ENCODE assay signal across 15 cellular contexts in the genomic region with DNA sequence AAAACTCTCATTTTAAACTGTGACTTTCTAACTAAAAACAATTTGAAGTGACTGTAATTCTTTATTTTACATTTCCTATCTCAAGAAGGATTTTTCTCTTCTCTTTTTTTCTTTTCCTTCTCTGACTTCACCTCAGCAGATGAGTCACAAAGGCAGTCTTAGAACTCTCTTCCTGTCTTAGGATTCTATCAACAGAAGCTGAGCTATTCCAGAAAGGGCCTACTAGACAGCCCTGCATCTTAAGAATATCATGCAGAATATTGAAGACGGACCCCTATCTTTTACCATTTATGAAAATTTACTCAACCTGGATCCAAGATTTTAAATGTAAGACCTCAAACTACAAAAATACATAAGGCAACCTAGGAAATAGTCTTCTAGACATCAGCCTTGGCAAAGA.
DNase-seq lines count a peak whose midpoint lies in the region; ATAC-seq and TF ChIP-seq lines count a peak whose summit lies in the region.
"Had no signal": no experiment of that assay in that cellular context is flagged by ENCODE, and none has a peak within 500 bp of the region (broad histone marks: within the 10 kb centered on the region; RNA-seq: fewer than 3 reads in every experiment).

No MANE protein-coding gene starts in this region.

- H3K4me3 ChIP-seq in RWPE2 (ENCODE audit: severe bottlenecking) (no peak overlapping the region), fibroblast of lung (replicated peaks in 1 of 4; ENCODE audit: control extremely low read depth in 1 of 4, insufficient read depth in 1 of 4, low read depth in 3 of 4, low read length in 4 of 4) (no peak overlapping the region), smooth muscle cell (no peak overlapping the region)
- H3K4me3 ChIP-seq: gastroesophageal sphincter, HAP-1, thyroid gland had no signal

- H3K79me2 ChIP-seq in fibroblast of lung (ENCODE audit: control insufficient read depth, insufficient read depth, low read length) (no peaks in the 10 kb centered on the region), smooth muscle cell (ENCODE audit: low read depth) (no peaks in the 10 kb centered on the region)

- H3K27ac ChIP-seq in RWPE2 (ENCODE audit: poor library complexity, severe bottlenecking) (peak overlapping the region; percentile 77), fibroblast of lung (ENCODE audit: insufficient read depth, low read length) (no peak overlapping the region), smooth muscle cell (ENCODE audit: low read depth) (peak overlapping the region; percentile 93)
- H3K27ac ChIP-seq: gastroesophageal sphincter, thyroid gland had no signal

- no peaks in the 10 kb centered on the region for H3K4me1 Mint-ChIP-seq in activated T-cell treated with anti-CD3 and anti-CD28 coated beads, Interleukin-2, amount 50 U/mL, for 24 hours (ENCODE audit: low read depth)
- H3K4me1 Mint-ChIP-seq: activated naive CD4-positive, alpha-beta T cell treated with anti-CD3 and anti-CD28 coated beads, Interleukin-2, amount 50 U/mL, for 24 hours; T-helper 17 cell had no signal

- H3K9me3 Mint-ChIP-seq in activated T-cell treated with anti-CD3 and anti-CD28 coated beads, Interleukin-2, amount 50 U/mL, for 24 hours, result peaks cover 12% of the 10 kb centered on the region

- H3K9ac ChIP-seq in fibroblast of lung (ENCODE audit: insufficient read depth, low read length) (no peak overlapping the region), smooth muscle cell (ENCODE audit: low read depth) (peak overlapping the region; percentile 32)

- H3K36me3 ChIP-seq in RWPE2 (ENCODE audit: low read depth) (no peaks in the 10 kb centered on the region; the same call in 1 of the 2 replicates), fibroblast of lung (ENCODE audit: control insufficient read depth, insufficient read depth, low read length) (no peaks in the 10 kb centered on the region), smooth muscle cell (ENCODE audit: low read depth) (no peaks in the 10 kb centered on the region)
- H3K36me3 ChIP-seq: gastroesophageal sphincter, HAP-1, thyroid gland had no signal

- H3K36me3 Mint-ChIP-seq in activated T-cell treated with anti-CD3 and anti-CD28 coated beads, Interleukin-2, amount 50 U/mL, for 24 hours (ENCODE audit: low read depth), result no peaks in the 10 kb centered on the region
- H3K36me3 Mint-ChIP-seq: activated naive CD4-positive, alpha-beta T cell treated with anti-CD3 and anti-CD28 coated beads, Interleukin-2, amount 50 U/mL, for 24 hours had no signal

- DNase-seq in NOMO-1 treated with DMSO at 0.1 percent for 48 hours (lab: John Stamatoyannopoulos, UW; ENCODE audit: unreplicated experiment) (peak; percentile 20), NOMO-1 treated with dmso at 0.1 percent for 144 hours (lab: John Stamatoyannopoulos, UW; ENCODE audit: unreplicated experiment) (no peak), RWPE2 (ENCODE audit: low spot score) (no peak), fibroblast of lung (ENCODE audit: low read depth in 2 of 2) (peak; percentile 43 to 87), smooth muscle cell (lab: John Stamatoyannopoulos, UW; ENCODE audit: unreplicated experiment) (no peak)
- no peak for DNase-seq in activated T-cell treated with anti-CD3 and anti-CD28 coated beads, Interleukin-2, amount 50 U/mL, for 24 hours
- DNase-seq: 8988T, cortex of kidney, T-helper 17 cell, thyroid gland had no signal

- H3K27ac Mint-ChIP-seq in activated T-cell treated with anti-CD3 and anti-CD28 coated beads, Interleukin-2, amount 50 U/mL, for 24 hours, result no peak overlapping the region
- H3K27ac Mint-ChIP-seq: activated naive CD4-positive, alpha-beta T cell treated with anti-CD3 and anti-CD28 coated beads, Interleukin-2, amount 50 U/mL, for 24 hours; T-helper 17 cell had no signal

- H3K27me3 ChIP-seq in RWPE2 (ENCODE audit: insufficient read depth, poor library complexity, severe bottlenecking) (no peaks in the 10 kb centered on the region), fibroblast of lung (ENCODE audit: control insufficient read depth, insufficient read depth, low read length) (no peaks in the 10 kb centered on the region), smooth muscle cell (ENCODE audit: low read depth) (no peaks in the 10 kb centered on the region)
- H3K27me3 ChIP-seq: gastroesophageal sphincter, thyroid gland had no signal

- no peaks in the 10 kb centered on the region for H4K20me1 ChIP-seq in fibroblast of lung (ENCODE audit: control insufficient read depth, extremely low read depth, insufficient read depth, low read length)
- H4K20me1 ChIP-seq in smooth muscle cell (ENCODE audit: low read depth), result no peaks in the 10 kb centered on the region

- H3K4me3 Mint-ChIP-seq in activated T-cell treated with anti-CD3 and anti-CD28 coated beads, Interleukin-2, amount 50 U/mL, for 24 hours, result no peak overlapping the region
- H3K4me3 Mint-ChIP-seq: activated naive CD4-positive, alpha-beta T cell treated with anti-CD3 and anti-CD28 coated beads, Interleukin-2, amount 50 U/mL, for 24 hours; T-helper 17 cell had no signal

- WGBS in smooth muscle cell (ENCODE audit: low lambda C conversion rate), result 19% methylated on average over 1 of the region's 1 CpG

- ATAC-seq in RWPE2 (ENCODE audit: low read depth) (peak; percentile 66; the same call in 1 of the 3 replicates), GM21360 (IDR thresholded peaks at IDR 0.05; ENCODE audit: unreplicated experiment) (no peak), GM18861 (IDR thresholded peaks at IDR 0.05; ENCODE audit: unreplicated experiment) (no peak)
- ATAC-seq: gastroesophageal sphincter, T-helper 17 cell had no signal

- H3K4me1 ChIP-seq in RWPE2 (ENCODE audit: insufficient read depth, poor library complexity, severe bottlenecking), result peaks cover 13% of the 10 kb centered on the region
- no peaks in the 10 kb centered on the region for H3K4me1 ChIP-seq in fibroblast of lung (ENCODE audit: control insufficient read depth, extremely low read depth, insufficient read depth, low read length)
- H3K4me1 ChIP-seq in smooth muscle cell (ENCODE audit: low read depth), result no peaks in the 10 kb centered on the region
- H3K4me1 ChIP-seq: gastroesophageal sphincter, HAP-1, thyroid gland had no signal

- no peak overlapping the region for H2AFZ ChIP-seq in fibroblast of lung (ENCODE audit: low read length)
- H2AFZ ChIP-seq in smooth muscle cell (ENCODE audit: low read depth), result no peak overlapping the region

- no peaks in the 10 kb centered on the region for H3K27me3 Mint-ChIP-seq in activated T-cell treated with anti-CD3 and anti-CD28 coated beads, Interleukin-2, amount 50 U/mL, for 24 hours
- H3K27me3 Mint-ChIP-seq: activated naive CD4-positive, alpha-beta T cell treated with anti-CD3 and anti-CD28 coated beads, Interleukin-2, amount 50 U/mL, for 24 hours; T-helper 17 cell had no signal

- no peaks in the 10 kb centered on the region for H3K9me3 ChIP-seq in RWPE2 (ENCODE audit: severe bottlenecking)
- no peaks in the 10 kb centered on the region for H3K9me3 ChIP-seq in fibroblast of lung (ENCODE audit: control insufficient read depth, insufficient read depth, low read depth, low read length)
- no peaks in the 10 kb centered on the region for H3K9me3 ChIP-seq in smooth muscle cell (replicated peaks; ENCODE audit: low read depth)
- H3K9me3 ChIP-seq: gastroesophageal sphincter, HAP-1, thyroid gland had no signal

- H3F3A ChIP-seq in smooth muscle cell (ENCODE audit: low read depth), result peaks cover 13% of the 10 kb centered on the region

- TF ChIP-seq CTCF in RWPE2 (IDR thresholded peaks at IDR 0.05; ENCODE audit: poor library complexity, severe bottlenecking), result no peak
- no peak for TF ChIP-seq CTCF in fibroblast of lung (conservative IDR thresholded peaks at IDR 0.05 in 1 of 2, IDR thresholded peaks at IDR 0.05 in 1 of 2; ENCODE audit: low read depth in 1 of 2, low read length in 2 of 2)
- TF ChIP-seq CTCF in smooth muscle cell (IDR thresholded peaks at IDR 0.05; ENCODE audit: borderline replicate concordance, insufficient read depth, poor library complexity, severe bottlenecking), result no peak

- H3K4me2 ChIP-seq in fibroblast of lung (ENCODE audit: extremely low read depth, insufficient read depth, low read length), result no peak overlapping the region
- H3K4me2 ChIP-seq in smooth muscle cell, result peak overlapping the region; percentile 19

Comparison
In these comparisons a context has a peak if more than half of its experiments do, and no peak if none do; other contexts are left out.
1. DNase-seq: peak in NOMO-1 treated with DMSO at 0.1 percent for 48 hours (single experiment) and fibroblast of lung (2 of 2); none in NOMO-1 treated with dmso at 0.1 percent for 144 hours (single experiment), RWPE2 (single experiment), smooth muscle cell (single experiment) and activated T-cell treated with anti-CD3 and anti-CD28 coated beads, Interleukin-2, amount 50 U/mL, for 24 hours (single experiment).